ENCODE assay signal across 17 cellular contexts in genomic region chr6:163327936-163328335, GRCh38.
"Had no signal": no experiment of that assay in that cellular context is flagged by ENCODE, and none has a peak within 500 bp of the region (broad histone marks: within the 10 kb centered on the region; RNA-seq: fewer than 3 reads in every experiment).

No MANE protein-coding gene starts in this region.

- H3K4me3 Mint-ChIP-seq: activated CD4-positive, alpha-beta memory T cell treated with anti-CD3 and anti-CD28 coated beads for 36 hours; activated naive CD8-positive, alpha-beta T cell treated with anti-CD3 and anti-CD28 coated beads, Interleukin-2, amount 10 ng/mL, durations not matched to agents 7 days and 5 days; activated T-cell treated with anti-CD3 and anti-CD28 coated beads, Interleukin-2, amount 50 U/mL, for 4 hours; natural killer cell; stimulated activated naive B cell treated with anti-CD40 and anti-IgM and Interleukin-4, amounts not matched to agents 10 μg/mL and 1 μg/mL and 100 μg/mL, for 72 hours; type B pancreatic cell had no signal

- H3K27ac Mint-ChIP-seq: activated CD4-positive, alpha-beta memory T cell treated with anti-CD3 and anti-CD28 coated beads for 36 hours; activated naive CD8-positive, alpha-beta T cell treated with anti-CD3 and anti-CD28 coated beads, Interleukin-2, amount 10 ng/mL, durations not matched to agents 7 days and 5 days; natural killer cell; stimulated activated naive B cell treated with anti-CD40 and anti-IgM and Interleukin-4, amounts not matched to agents 10 μg/mL and 1 μg/mL and 100 μg/mL, for 72 hours; type B pancreatic cell had no signal

- H3K27me3 ChIP-seq: ascending aorta, sigmoid colon had no signal

- ATAC-seq: activated T-cell treated with anti-CD3 and anti-CD28 coated beads, Interleukin-2, amount 50 U/mL, for 4 hours; left cardiac atrium; natural killer cell; stimulated activated naive B cell treated with anti-CD40 and anti-IgM and Interleukin-4, amounts not matched to agents 10 μg/mL and 1 μg/mL and 100 μg/mL, for 72 hours had no signal

- H3K36me3 Mint-ChIP-seq: activated CD4-positive, alpha-beta memory T cell treated with anti-CD3 and anti-CD28 coated beads for 36 hours; activated naive CD8-positive, alpha-beta T cell treated with anti-CD3 and anti-CD28 coated beads, Interleukin-2, amount 10 ng/mL, durations not matched to agents 7 days and 5 days; natural killer cell; stimulated activated naive B cell treated with anti-CD40 and anti-IgM and Interleukin-4, amounts not matched to agents 10 μg/mL and 1 μg/mL and 100 μg/mL, for 72 hours; type B pancreatic cell had no signal

- H3K9me3 Mint-ChIP-seq: activated T-cell treated with anti-CD3 and anti-CD28 coated beads, Interleukin-2, amount 50 U/mL, for 4 hours; natural killer cell had no signal

- H3K36me3 ChIP-seq: ascending aorta, sigmoid colon had no signal

- H3K4me3 ChIP-seq: ascending aorta, coronary artery, lung, sigmoid colon had no signal

- H3K27me3 Mint-ChIP-seq: type B pancreatic cell had no signal

- DNase-seq: activated CD4-positive, alpha-beta memory T cell treated with anti-CD3 and anti-CD28 coated beads for 36 hours; activated CD4-positive, alpha-beta T cell treated with anti-CD3 and anti-CD28 coated beads for 1 hour; activated naive CD8-positive, alpha-beta T cell treated with anti-CD3 and anti-CD28 coated beads, Interleukin-2, amount 10 ng/mL, durations not matched to agents 7 days and 5 days; activated T-cell treated with anti-CD3 and anti-CD28 coated beads, Interleukin-2, amount 50 U/mL, for 4 hours; effector CD8-positive, alpha-beta T cell; hypothalamus; left cardiac atrium; natural killer cell; sigmoid colon; stimulated activated CD4-positive, alpha-beta T cell treated with anti-CD3 and anti-CD28 coated beads, Interleukin-2, amount 100 ng/mL, for 24 hours; stimulated activated naive B cell treated with anti-CD40 and anti-IgM and Interleukin-4, amounts not matched to agents 10 μg/mL and 1 μg/mL and 100 μg/mL, for 72 hours; T1000 had no signal

- H3K27ac ChIP-seq: ascending aorta, coronary artery, epithelial cell of prostate, sigmoid colon had no signal

- H3K9me3 ChIP-seq: ascending aorta, sigmoid colon had no signal

- H3K4me1 Mint-ChIP-seq: activated naive CD8-positive, alpha-beta T cell treated with anti-CD3 and anti-CD28 coated beads, Interleukin-2, amount 10 ng/mL, durations not matched to agents 7 days and 5 days; stimulated activated naive B cell treated with anti-CD40 and anti-IgM and Interleukin-4, amounts not matched to agents 10 μg/mL and 1 μg/mL and 100 μg/mL, for 72 hours had no signal
